ENCODE assay signal across 33 cellular contexts in the genomic region with DNA sequence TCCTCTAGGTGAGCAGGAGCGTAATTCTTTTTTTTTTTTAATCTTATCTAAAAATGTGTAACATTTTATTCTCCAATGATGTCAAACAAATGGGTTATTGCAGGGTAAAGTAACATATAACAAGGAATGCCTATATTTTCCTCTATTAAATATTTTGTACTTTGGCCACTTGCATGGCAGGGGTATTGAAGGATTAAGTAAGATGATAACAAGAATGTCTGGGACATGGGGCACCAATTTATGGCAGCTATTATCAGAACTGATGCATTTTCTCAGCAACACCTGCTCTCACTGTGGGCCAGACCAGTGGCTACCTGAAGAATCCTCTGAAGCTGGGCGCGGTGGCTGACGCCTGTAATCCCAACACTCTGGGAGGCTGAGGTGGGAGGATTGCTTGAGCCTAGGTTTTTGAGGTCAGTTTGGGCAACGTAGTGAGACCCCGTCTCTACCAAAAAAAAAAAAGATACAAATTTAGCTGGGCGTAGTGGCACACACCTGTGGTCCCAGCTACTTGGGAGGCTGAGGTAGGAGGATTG.
"Had no signal": no experiment of that assay in that cellular context is flagged by ENCODE, and none has a peak within 500 bp of the region (broad histone marks: within the 10 kb centered on the region; RNA-seq: fewer than 3 reads in every experiment).

No MANE protein-coding gene starts in this region.

- H3K4me3 ChIP-seq: ovary, psoas muscle, right lobe of liver, sigmoid colon, smooth muscle cell, spleen, suprapubic skin, testis, tibial artery, transverse colon, upper lobe of right lung, uterus had no signal

- H3K27ac Mint-ChIP-seq: naive thymus-derived CD8-positive, alpha-beta T cell; nephron progenitor cell; progenitor cell of endocrine pancreas; stimulated activated memory B cell treated with anti-CD40 and anti-IgM and Interleukin-4, amounts not matched to agents 10 μg/mL and 1 μg/mL and 100 μg/mL, for 72 hours; stimulated activated naive CD8-positive, alpha-beta T cell treated with anti-CD3 and anti-CD28 coated beads, Interleukin-15, amount 100 ng/mL, for 72 hours; type B pancreatic cell had no signal

- H3K27me3 Mint-ChIP-seq: progenitor cell of endocrine pancreas had no signal

- ATAC-seq: naive thymus-derived CD8-positive, alpha-beta T cell; natural killer cell treated with Interleukin-12 subunit alpha and Interleukin-12 subunit beta and Interleukin-15 and Interleukin-18, amount 100 ng/mL, for 72 hours; psoas muscle; right cardiac atrium; right lobe of liver; stimulated activated memory B cell treated with anti-CD40 and anti-IgM and Interleukin-4, amounts not matched to agents 10 μg/mL and 1 μg/mL and 100 μg/mL, for 72 hours; stimulated activated naive CD8-positive, alpha-beta T cell treated with anti-CD3 and anti-CD28 coated beads, Interleukin-15, amount 100 ng/mL, for 72 hours; stimulated activated naive CD8-positive, alpha-beta T cell treated with anti-CD3 and anti-CD28 coated beads, Interleukin-15, Interleukin-2, amounts not matched to agents 100 U/mL and 50 U/mL, for 24 hours; upper lobe of right lung had no signal

- H3K9me3 ChIP-seq: neutrophil, ovary, psoas muscle, right lobe of liver, sigmoid colon, suprapubic skin, testis, tibial artery, transverse colon, upper lobe of right lung, uterus had no signal

- H3K27me3 ChIP-seq: neutrophil, ovary, right lobe of liver, sigmoid colon, suprapubic skin, testis, tibial artery, transverse colon, uterus had no signal

- DNase-seq: naive thymus-derived CD8-positive, alpha-beta T cell; nephron progenitor cell; nucleus accumbens; ovary; posterior cingulate gyrus; psoas muscle; right cardiac atrium; right lobe of liver; sigmoid colon; spleen; stimulated activated CD4-positive, alpha-beta T cell treated with anti-CD3 and anti-CD28 coated beads, Interleukin-12 subunit alpha, Interleukin-12 subunit beta, amount 100 ng/mL, for 4 hours; stimulated activated CD4-positive, alpha-beta T cell treated with anti-CD3 and anti-CD28 coated beads, Interleukin-1b, Interleukin-23, amount 100 ng/mL, for 48 hours; stimulated activated CD4-positive, alpha-beta T cell treated with anti-CD3 and anti-CD28 coated beads, Interleukin-4, amount 100 ng/mL, for 1 hour; stimulated activated CD4-positive, alpha-beta T cell treated with anti-CD3 and anti-CD28 coated beads, Interleukin-4, amount 100 ng/mL, for 4 hours; stimulated activated CD8-positive, alpha-beta memory T cell treated with anti-CD3 and anti-CD28 coated beads, Interleukin-4, amount 100 ng/mL, for 48 hours; stimulated activated naive CD4-positive, alpha-beta T cell; stimulated activated naive CD8-positive, alpha-beta T cell treated with anti-CD3 and anti-CD28 coated beads, Interleukin-15, amount 100 ng/mL, for 72 hours; stimulated activated naive CD8-positive, alpha-beta T cell treated with anti-CD3 and anti-CD28 coated beads, Interleukin-15, Interleukin-2, amounts not matched to agents 100 U/mL and 50 U/mL, for 24 hours; substantia nigra; testis; tibial artery; transverse colon; upper lobe of right lung; uterus had no signal

- H3K36me3 Mint-ChIP-seq: stimulated activated memory B cell treated with anti-CD40 and anti-IgM and Interleukin-4, amounts not matched to agents 10 μg/mL and 1 μg/mL and 100 μg/mL, for 72 hours; type B pancreatic cell had no signal

- H3K4me1 Mint-ChIP-seq: nephron progenitor cell; stimulated activated memory B cell treated with anti-CD40 and anti-IgM and Interleukin-4, amounts not matched to agents 10 μg/mL and 1 μg/mL and 100 μg/mL, for 72 hours; stimulated activated naive CD8-positive, alpha-beta T cell treated with anti-CD3 and anti-CD28 coated beads, Interleukin-15, amount 100 ng/mL, for 72 hours had no signal

- H3K9me3 Mint-ChIP-seq: naive thymus-derived CD8-positive, alpha-beta T cell; natural killer cell treated with Interleukin-12 subunit alpha and Interleukin-12 subunit beta and Interleukin-15 and Interleukin-18, amount 100 ng/mL, for 72 hours; stimulated activated memory B cell treated with anti-CD40 and anti-IgM and Interleukin-4, amounts not matched to agents 10 μg/mL and 1 μg/mL and 100 μg/mL, for 72 hours had no signal

- H3K27ac ChIP-seq: neutrophil, ovary, parathyroid adenoma, psoas muscle, right lobe of liver, sigmoid colon, spleen, suprapubic skin, testis, tibial artery, transverse colon, upper lobe of right lung, uterus had no signal

- H3K4me3 Mint-ChIP-seq: naive thymus-derived CD8-positive, alpha-beta T cell; natural killer cell treated with Interleukin-12 subunit alpha and Interleukin-12 subunit beta and Interleukin-15 and Interleukin-18, amount 100 ng/mL, for 72 hours; nephron progenitor cell; neural crest cell; stimulated activated memory B cell treated with anti-CD40 and anti-IgM and Interleukin-4, amounts not matched to agents 10 μg/mL and 1 μg/mL and 100 μg/mL, for 72 hours; stimulated activated naive CD8-positive, alpha-beta T cell treated with anti-CD3 and anti-CD28 coated beads, Interleukin-15, amount 100 ng/mL, for 72 hours; type B pancreatic cell had no signal

- H3K36me3 ChIP-seq: neutrophil, ovary, right lobe of liver, sigmoid colon, spleen, suprapubic skin, tibial artery, transverse colon, upper lobe of right lung, uterus had no signal

- H3K4me1 ChIP-seq: parathyroid adenoma, psoas muscle, right lobe of liver, sigmoid colon, spleen, suprapubic skin, testis, tibial artery, transverse colon, upper lobe of right lung, uterus had no signal
